In the genomic region with DNA sequence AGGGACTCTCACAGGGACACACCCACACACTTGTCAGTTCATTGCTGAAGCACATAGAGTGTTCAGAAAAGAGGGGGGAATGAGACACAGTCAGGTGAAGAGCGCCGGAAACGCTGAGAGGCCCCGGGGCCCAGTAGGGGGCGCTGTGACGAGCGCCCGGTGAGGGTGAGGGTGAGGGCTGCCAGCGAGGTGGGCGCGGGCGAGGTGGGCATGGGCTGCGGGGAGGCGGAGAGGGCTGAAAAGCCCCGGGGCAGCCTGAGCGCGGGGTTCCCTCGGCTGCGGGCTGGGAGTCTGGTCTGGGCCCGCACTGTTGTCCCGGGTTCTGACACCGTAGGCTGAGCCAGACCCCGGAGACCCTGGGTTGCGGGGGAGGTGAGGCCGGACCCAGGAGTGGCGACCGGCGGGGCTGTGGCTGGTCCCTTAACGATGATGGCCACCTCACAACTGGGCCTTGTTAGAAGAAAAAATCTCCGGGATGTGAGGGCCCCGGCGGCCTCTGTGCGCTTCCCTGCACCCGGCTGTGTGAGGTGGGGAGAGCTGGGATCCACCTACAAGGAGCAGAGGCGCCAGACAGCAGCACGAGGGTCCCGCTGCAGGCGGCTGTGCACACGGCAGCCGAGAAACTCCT, we compare ENCODE assay signal across 9 cellular contexts.
DNase-seq lines count a peak whose midpoint lies in the region; ATAC-seq and TF ChIP-seq lines count a peak whose summit lies in the region.
"Had no signal": no experiment of that assay in that cellular context is flagged by ENCODE, and none has a peak within 500 bp of the region (broad histone marks: within the 10 kb centered on the region; RNA-seq: fewer than 3 reads in every experiment).

No MANE protein-coding gene starts in this region.

- H3K9ac ChIP-seq in colonic mucosa (ENCODE audit: low read depth in 2 of 2, low read length in 2 of 2) = no peak overlapping the region

- H3K4me3 Mint-ChIP-seq in neural crest cell = no peak overlapping the region

- no peak for ATAC-seq in GM18907 (IDR thresholded peaks at IDR 0.05; ENCODE audit: unreplicated experiment)
- ATAC-seq in gastroesophageal sphincter = no peak
- ATAC-seq in GM19328 (IDR thresholded peaks at IDR 0.05; ENCODE audit: unreplicated experiment) = no peak

- H3K27ac ChIP-seq in colonic mucosa (no peak overlapping the region), gastroesophageal sphincter (no peak overlapping the region)

- 8 to 30% methylated on average over 2 to 12 of the region's 40 CpGs for WGBS in gastroesophageal sphincter (ENCODE audit: low coverage in 1 of 2), 2 donors

- DNase-seq in GM12864 (ENCODE audit: low read depth) (no peak), HuH-7 (ENCODE audit: low spot score) (peak; percentile 30), colonic mucosa (peak; percentile 15), neural crest cell (ENCODE audit: low read depth, low spot score) (no peak), amniotic stem cell (lab: John Stamatoyannopoulos, UW) (no peak)
- DNase-seq: NCI-H1694 had no signal

- TF ChIP-seq POLR2A in gastroesophageal sphincter (IDR thresholded peaks at IDR 0.05) = no peak

- H3K9me3 Mint-ChIP-seq in neural crest cell = no peaks in the 10 kb centered on the region

- intact Hi-C loops in colonic mucosa (cut with DNase I) = no loop called here

- H3K36me3 ChIP-seq in colonic mucosa (no peaks in the 10 kb centered on the region), gastroesophageal sphincter (no peaks in the 10 kb centered on the region)

- peaks cover 27% of the 10 kb centered on the region for H3K27me3 Mint-ChIP-seq in neural crest cell (ENCODE audit: low read depth)

- peak overlapping the region; percentile 35 for H3K27ac Mint-ChIP-seq in neural crest cell (ENCODE audit: unreplicated experiment)

- H3K4me3 ChIP-seq in GM12864 (ENCODE audit: low read depth, low read length) (no peak overlapping the region), colonic mucosa (no peak overlapping the region), gastroesophageal sphincter (no peak overlapping the region)

- H3K27me3 ChIP-seq in colonic mucosa (no peaks in the 10 kb centered on the region), gastroesophageal sphincter (peaks cover 38% of the 10 kb centered on the region)

- no peak for TF ChIP-seq EP300 in gastroesophageal sphincter (IDR thresholded peaks at IDR 0.05)

- TF ChIP-seq CTCF in GM12864 (IDR thresholded peaks at IDR 0.05; ENCODE audit: low read depth, low read length, missing control alignments) (peak; percentile 71), colonic mucosa (IDR thresholded peaks at IDR 0.05) (peak; percentile 17), neural crest cell (conservative IDR thresholded peaks at IDR 0.05) (peak; percentile 75), gastroesophageal sphincter (IDR thresholded peaks at IDR 0.05) (peak in 1 of 4 experiments; percentile 31)

- H3K4me1 ChIP-seq in colonic mucosa (no peaks in the 10 kb centered on the region), gastroesophageal sphincter (no peaks in the 10 kb centered on the region)

- H3K9me3 ChIP-seq in colonic mucosa (no peaks in the 10 kb centered on the region), gastroesophageal sphincter (no peaks in the 10 kb centered on the region)

- no peaks in the 10 kb centered on the region for H3K36me3 Mint-ChIP-seq in neural crest cell (ENCODE audit: low read depth)

- H3K4me1 Mint-ChIP-seq in neural crest cell = peaks cover 33% of the 10 kb centered on the region

Comparison
In these comparisons a context has a peak if more than half of its experiments do, and no peak if none do; other contexts are left out.
1. DNase-seq: peak in HuH-7 (single experiment) and colonic mucosa (single experiment); none in GM12864 (single experiment), neural crest cell (single experiment) and amniotic stem cell (single experiment).